In genomic region chr3:146160964-146161724, GRCh38 we compare ENCODE assay signal across 1 cellular context.
TF ChIP-seq lines count a peak whose summit lies in the region.

PLOD2 (minus strand) TSS chr3:146161184; CDS start chr3:146160989, 195 bp downstream.

TF ChIP-seq in HepG2, 621 proteins besides CTCF, POLR2A, EP300 and RAD21 (continued from another document and continues in another):
- TF ChIP-seq FOXK2 (IDR thresholded peaks at IDR 0.05) (no peak), HNRNPL (IDR thresholded peaks at IDR 0.05; ENCODE audit: low read depth, low read length) (no peak), ZBTB42 (CRISPR knock-in tag; IDR thresholded peaks at IDR 0.05) (peak; percentile 76; the same call in 1 of the 2 replicates), MAZ (IDR thresholded peaks at IDR 0.05; ENCODE audit: borderline replicate concordance, low read depth, low read length) (peak; percentile 38; the same call in 1 of the 2 replicates), MAZ (CRISPR knock-in tag; IDR thresholded peaks at IDR 0.05; ENCODE audit: low read depth) (peak; percentile 89), SOX5 (CRISPR knock-in tag; IDR thresholded peaks at IDR 0.05; ENCODE audit: borderline replicate concordance) (peak; percentile 62; the same call in 1 of the 2 replicates), PTBP1 (IDR thresholded peaks at IDR 0.05; ENCODE audit: low read depth, low read length, poor library complexity, severe bottlenecking) (peak; percentile 65), ZNF512 (CRISPR knock-in tag; IDR thresholded peaks at IDR 0.05) (no peak), ZBTB20 (CRISPR knock-in tag; IDR thresholded peaks at IDR 0.05; ENCODE audit: borderline replicate concordance, low read depth) (no peak; the same call in 1 of the 2 replicates), ZFP36 (IDR thresholded peaks at IDR 0.05; ENCODE audit: borderline replicate concordance, low read depth, low read length, partially characterized antibody) (no peak), HOXA3 (CRISPR knock-in tag; IDR thresholded peaks at IDR 0.05) (peak; percentile 90), ZZZ3 (CRISPR knock-in tag; IDR thresholded peaks at IDR 0.05; ENCODE audit: borderline replicate concordance) (no peak), ZNF329 (CRISPR knock-in tag; IDR thresholded peaks at IDR 0.05; ENCODE audit: low read depth) (peak; percentile 82; the same call in 1 of the 2 replicates), ZNF335 (CRISPR knock-in tag; IDR thresholded peaks at IDR 0.05) (0 out of 2 replicates have a peak, but pooled peaks have one; percentile 13), EHMT2 (IDR thresholded peaks at IDR 0.05; ENCODE audit: borderline replicate concordance, low read depth, low read length) (no peak), ZFP90 (CRISPR knock-in tag; IDR thresholded peaks at IDR 0.05; ENCODE audit: borderline replicate concordance) (peak; percentile 71; the same call in 1 of the 2 replicates), ATM (IDR thresholded peaks at IDR 0.05; ENCODE audit: borderline replicate concordance) (no peak), ERF (CRISPR knock-in tag; IDR thresholded peaks at IDR 0.05) (peak; percentile 79; the same call in 1 of the 2 replicates), MEF2D (CRISPR knock-in tag; IDR thresholded peaks at IDR 0.05) (peak; percentile 91), EZH2 (conservative IDR thresholded peaks at IDR 0.05; ENCODE audit: low read depth, low read length) (no peak), ZNF713 (CRISPR knock-in tag; IDR thresholded peaks at IDR 0.05) (no peak), KDM2A (CRISPR knock-in tag; IDR thresholded peaks at IDR 0.05; ENCODE audit: borderline replicate concordance, low read depth) (peak; percentile 65; the same call in 1 of the 2 replicates), TIGD3 (CRISPR knock-in tag; IDR thresholded peaks at IDR 0.05; ENCODE audit: borderline replicate concordance) (no peak), PLSCR1 (CRISPR knock-in tag; IDR thresholded peaks at IDR 0.05; ENCODE audit: borderline replicate concordance) (no peak), ZNF18 (CRISPR knock-in tag; IDR thresholded peaks at IDR 0.05; ENCODE audit: insufficient replicate concordance) (no peak), HNF4A (CRISPR knock-in tag; IDR thresholded peaks at IDR 0.05) (no peak), NFYB (CRISPR knock-in tag; IDR thresholded peaks at IDR 0.05) (peak; percentile 63), NFIB (CRISPR knock-in tag; IDR thresholded peaks at IDR 0.05; ENCODE audit: borderline replicate concordance) (no peak), HBP1 (CRISPR knock-in tag; IDR thresholded peaks at IDR 0.05; ENCODE audit: low read depth) (no peak; the same call in 1 of the 2 replicates), CHD4 (IDR thresholded peaks at IDR 0.05; ENCODE audit: borderline replicate concordance, low read length) (no peak; the same call in 1 of the 2 replicates), RFXAP (CRISPR knock-in tag; IDR thresholded peaks at IDR 0.05; ENCODE audit: borderline replicate concordance) (peak; percentile 87; the same call in 1 of the 2 replicates), ZSCAN31 (CRISPR knock-in tag; IDR thresholded peaks at IDR 0.05; ENCODE audit: low read depth) (peak; percentile 89), SP140L (CRISPR knock-in tag; IDR thresholded peaks at IDR 0.05; ENCODE audit: borderline replicate concordance) (no peak; the same call in 1 of the 2 replicates), DBP (CRISPR knock-in tag; IDR thresholded peaks at IDR 0.05; ENCODE audit: not compliant biosample characterization) (no peak), ZNF264 (CRISPR knock-in tag; IDR thresholded peaks at IDR 0.05) (peak; percentile 58), ZNF687 (CRISPR knock-in tag; IDR thresholded peaks at IDR 0.05) (peak; percentile 95), PAXIP1 (CRISPR knock-in tag; conservative IDR thresholded peaks at IDR 0.05) (peak; percentile 91), ZNF605 (CRISPR knock-in tag; IDR thresholded peaks at IDR 0.05) (no peak), AGO2 (optimal IDR thresholded peaks at IDR 0.05; ENCODE audit: low read depth, low read length) (peak; percentile 95), HNF1B (CRISPR knock-in tag; IDR thresholded peaks at IDR 0.05) (peak; percentile 44), FOXO1 (CRISPR knock-in tag; IDR thresholded peaks at IDR 0.05) (peak; percentile 68; the same call in 1 of the 2 replicates), ZFP91 (CRISPR knock-in tag; IDR thresholded peaks at IDR 0.05; ENCODE audit: borderline replicate concordance) (peak; percentile 83; the same call in 1 of the 2 replicates), RXRA (CRISPR knock-in tag; IDR thresholded peaks at IDR 0.05) (peak; percentile 87), ZNF75D (CRISPR knock-in tag; IDR thresholded peaks at IDR 0.05; ENCODE audit: borderline replicate concordance) (no peak)
